1 cellular context compared by ENCODE assay signal in genomic region chr16:8720080-8720966, GRCh38.
TF ChIP-seq lines count a peak whose summit lies in the region.

No MANE protein-coding gene starts in this region.

TF ChIP-seq in HepG2, 621 proteins besides CTCF, POLR2A, EP300 and RAD21 (continued from another document):
- TF ChIP-seq ARID5B (CRISPR knock-in tag; IDR thresholded peaks at IDR 0.05) (peak; percentile 60; the same call in 1 of the 2 replicates), PATZ1 (CRISPR knock-in tag; IDR thresholded peaks at IDR 0.05) (peak; percentile 40; the same call in 1 of the 2 replicates), THAP7 (CRISPR knock-in tag; IDR thresholded peaks at IDR 0.05) (no peak), NFAT5 (CRISPR knock-in tag; IDR thresholded peaks at IDR 0.05) (0 out of 2 replicates have a peak, but pooled peaks have one; percentile 12), MXI1 (IDR thresholded peaks at IDR 0.05; ENCODE audit: borderline replicate concordance, low read depth, low read length) (peak; percentile 88; the same call in 2 of the 3 replicates), HOXD1 (CRISPR knock-in tag; IDR thresholded peaks at IDR 0.05) (peak; percentile 48; the same call in 1 of the 2 replicates), KLF9 (CRISPR knock-in tag; IDR thresholded peaks at IDR 0.05; ENCODE audit: low read depth) (no peak), SMAD3 (CRISPR knock-in tag; IDR thresholded peaks at IDR 0.05) (peak; percentile 64; the same call in 1 of the 2 replicates), CEBPZ (IDR thresholded peaks at IDR 0.05; ENCODE audit: low read length) (no peak), ZC3H4 (CRISPR knock-in tag; IDR thresholded peaks at IDR 0.05; ENCODE audit: borderline replicate concordance) (no peak), ZBTB3 (CRISPR knock-in tag; IDR thresholded peaks at IDR 0.05; ENCODE audit: borderline replicate concordance, low read depth) (no peak), BCL6 (CRISPR knock-in tag; IDR thresholded peaks at IDR 0.05) (peak; percentile 43; the same call in 1 of the 2 replicates), HBP1 (CRISPR knock-in tag; IDR thresholded peaks at IDR 0.05; ENCODE audit: low read depth) (no peak; the same call in 1 of the 2 replicates), EED (CRISPR knock-in tag; IDR thresholded peaks at IDR 0.05) (no peak), BHLHE40 (IDR thresholded peaks at IDR 0.05; ENCODE audit: low read length) (no peak), ZNF607 (CRISPR knock-in tag; IDR thresholded peaks at IDR 0.05; ENCODE audit: borderline replicate concordance) (no peak), ZNF713 (CRISPR knock-in tag; IDR thresholded peaks at IDR 0.05) (no peak), ZNF720 (CRISPR knock-in tag; IDR thresholded peaks at IDR 0.05) (no peak), ZNF83 (CRISPR knock-in tag; IDR thresholded peaks at IDR 0.05; ENCODE audit: borderline replicate concordance) (no peak), SRY (CRISPR knock-in tag; IDR thresholded peaks at IDR 0.05) (0 out of 2 replicates have a peak, but pooled peaks have one; percentile 58), ZMAT5 (CRISPR knock-in tag; IDR thresholded peaks at IDR 0.05; ENCODE audit: borderline replicate concordance, low read depth) (no peak)
